8 cellular contexts compared by ENCODE assay signal in the genomic region with DNA sequence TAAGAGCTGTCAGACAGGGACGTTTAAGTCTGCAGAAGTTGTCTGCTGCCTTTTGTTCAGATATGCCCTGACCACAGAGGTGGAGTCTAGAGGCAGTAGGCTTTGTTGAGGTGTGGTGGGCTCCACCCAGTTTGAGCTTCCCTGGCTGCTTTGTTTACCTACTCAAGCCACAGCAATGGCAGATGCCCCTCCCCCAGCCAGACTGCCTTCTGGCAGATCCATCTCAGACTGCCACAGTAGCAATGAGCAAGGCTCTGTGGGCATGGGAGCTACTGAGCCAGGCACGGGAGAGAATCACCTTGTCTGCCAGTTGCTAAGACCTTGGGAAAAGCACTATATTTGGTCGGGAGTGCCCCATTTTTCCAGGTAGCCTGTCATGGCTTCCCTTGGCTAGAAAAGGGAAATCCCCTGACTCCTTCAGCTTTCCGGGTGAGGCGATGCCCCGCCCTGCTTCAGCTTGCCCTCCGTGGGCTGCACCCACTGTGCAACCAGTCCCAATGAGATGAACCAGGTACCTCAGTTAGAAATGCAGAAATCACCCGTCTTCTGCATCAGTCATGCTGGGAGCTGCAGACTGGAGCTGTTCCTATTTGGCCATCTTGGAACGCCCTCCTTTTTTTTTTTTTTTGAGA.
A peak's percentile ranks its signal among the peaks of the same experiment; 100 is the strongest.
DNase-seq lines count a peak whose midpoint lies in the region; ATAC-seq lines count a peak whose summit lies in the region.
"Not testable (repeated sequence)": the region's sequence is repeated elsewhere in the genome, so short reads cannot be mapped to it uniquely, and the experiment has no call there.

No MANE protein-coding gene starts in this region.

- peaks cover 16% of the 10 kb centered on the region for H3K36me3 Mint-ChIP-seq in T-cell
- H3K36me3 Mint-ChIP-seq in activated CD4-positive, alpha-beta memory T cell treated with anti-CD3 and anti-CD28 coated beads, Interleukin-2, amount 10 ng/mL, durations not matched to agents 7 days and 5 days (ENCODE audit: low read depth); activated T-helper 17 cell treated with anti-CD3 and anti-CD28 coated beads, Interleukin-2, amount 50 U/mL, for 72 hours (ENCODE audit: low read depth): not testable (repeated sequence)

- POLR2A ChIA-PET in T-cell (lab: Charles Lee); activated CD4-positive, alpha-beta memory T cell treated with anti-CD3 and anti-CD28 coated beads, Interleukin-2, amount 10 ng/mL, durations not matched to agents 7 days and 5 days (lab: Charles Lee): not testable (repeated sequence)

- peak overlapping the region; percentile 74 to 83 (median 74) for H3K4me3 Mint-ChIP-seq in T-cell
- not testable (repeated sequence) for H3K4me3 Mint-ChIP-seq in activated CD4-positive, alpha-beta memory T cell treated with anti-CD3 and anti-CD28 coated beads, Interleukin-2, amount 10 ng/mL, durations not matched to agents 7 days and 5 days
- H3K4me3 Mint-ChIP-seq in activated T-helper 17 cell treated with anti-CD3 and anti-CD28 coated beads, Interleukin-2, amount 50 U/mL, for 72 hours: peak overlapping the region; percentile 64

- peak overlapping the region; percentile 92 to 95 for H3K27ac Mint-ChIP-seq in T-cell
- not testable (repeated sequence) for H3K27ac Mint-ChIP-seq in activated CD4-positive, alpha-beta memory T cell treated with anti-CD3 and anti-CD28 coated beads, Interleukin-2, amount 10 ng/mL, durations not matched to agents 7 days and 5 days
- peak overlapping the region; percentile 54 for H3K27ac Mint-ChIP-seq in activated T-helper 17 cell treated with anti-CD3 and anti-CD28 coated beads, Interleukin-2, amount 50 U/mL, for 72 hours

- CTCF ChIA-PET in T-cell (lab: Charles Lee): not testable (repeated sequence)
- CTCF ChIA-PET in activated CD4-positive, alpha-beta memory T cell treated with anti-CD3 and anti-CD28 coated beads, Interleukin-2, amount 10 ng/mL, durations not matched to agents 7 days and 5 days (lab: Charles Lee): interaction anchor here (1.2 kb wide), 1 partner anchor 72 kb away, joined by 3 read pairs; no protein-coding TSS in a partner anchor

- peak; percentile 93 to 98 (median 95) for ATAC-seq in T-cell (replicated peaks in 1 of 4)
- ATAC-seq in activated T-helper 17 cell treated with anti-CD3 and anti-CD28 coated beads, Interleukin-2, amount 50 U/mL, for 72 hours (replicated peaks): peak; percentile 42

- not testable (repeated sequence) for H3K27me3 Mint-ChIP-seq in T-cell; activated T-helper 17 cell treated with anti-CD3 and anti-CD28 coated beads, Interleukin-2, amount 50 U/mL, for 72 hours
- H3K27me3 Mint-ChIP-seq in activated CD4-positive, alpha-beta memory T cell treated with anti-CD3 and anti-CD28 coated beads, Interleukin-2, amount 10 ng/mL, durations not matched to agents 7 days and 5 days: peaks cover 14% of the 10 kb centered on the region

- DNase-seq in COLO668 (lab: John Stamatoyannopoulos, UW; ENCODE audit: unreplicated experiment) (peak; percentile 71), NCI-H2029 (lab: John Stamatoyannopoulos, UW) (peak; percentile 51), T-cell (peak; percentile 63 to 92 (median 80))
- peak; percentile 67 for DNase-seq in activated CD4-positive, alpha-beta memory T cell treated with anti-CD3 and anti-CD28 coated beads, Interleukin-2, amount 10 ng/mL, durations not matched to agents 7 days and 5 days
- DNase-seq in effector CD8-positive, alpha-beta T cell (lab: John Stamatoyannopoulos, UW): peak; percentile 41
- peak; percentile 11 to 14 for DNase-seq in stimulated activated CD4-positive, alpha-beta T cell treated with anti-CD3 and anti-CD28 coated beads, Interleukin-1b, Interleukin-23, amount 100 ng/mL, for 4 hours (ENCODE audit: low read depth in 2 of 2)
- peak; percentile 25 for DNase-seq in stimulated activated naive CD4-positive, alpha-beta T cell treated with Interleukin-2 at 50 U/mL for 16 hours (lab: John Stamatoyannopoulos, UW)

- peaks cover 0 to 19% (median 5%) of the 10 kb centered on the region in 3 donors for H3K9me3 Mint-ChIP-seq in T-cell
- H3K9me3 Mint-ChIP-seq in activated CD4-positive, alpha-beta memory T cell treated with anti-CD3 and anti-CD28 coated beads, Interleukin-2, amount 10 ng/mL, durations not matched to agents 7 days and 5 days: peaks cover 11% of the 10 kb centered on the region
- H3K9me3 Mint-ChIP-seq in activated T-helper 17 cell treated with anti-CD3 and anti-CD28 coated beads, Interleukin-2, amount 50 U/mL, for 72 hours: not testable (repeated sequence)

- peaks cover 28 to 34% (median 29%) of the 10 kb centered on the region in 3 donors for H3K4me1 Mint-ChIP-seq in T-cell
- H3K4me1 Mint-ChIP-seq in activated CD4-positive, alpha-beta memory T cell treated with anti-CD3 and anti-CD28 coated beads, Interleukin-2, amount 10 ng/mL, durations not matched to agents 7 days and 5 days: peaks cover 14% of the 10 kb centered on the region
- H3K4me1 Mint-ChIP-seq in activated T-helper 17 cell treated with anti-CD3 and anti-CD28 coated beads, Interleukin-2, amount 50 U/mL, for 72 hours: not testable (repeated sequence)

Comparison
In these comparisons a context has a peak if more than half of its experiments do, and no peak if none do; other contexts are left out.
1. Peak in every context shown above with its lines: DNase-seq and ATAC-seq.
2. DNase-seq: peak in every context shown above with its lines; median percentile 80 in T-cell; 71 in COLO668; 67 in activated CD4-positive, alpha-beta memory T cell treated with anti-CD3 and anti-CD28 coated beads, Interleukin-2, amount 10 ng/mL, durations not matched to agents 7 days and 5 days; 51 in NCI-H2029; 41 in effector CD8-positive, alpha-beta T cell; 25 in stimulated activated naive CD4-positive, alpha-beta T cell treated with Interleukin-2 at 50 U/mL for 16 hours; 12 in stimulated activated CD4-positive, alpha-beta T cell treated with anti-CD3 and anti-CD28 coated beads, Interleukin-1b, Interleukin-23, amount 100 ng/mL, for 4 hours.